In genomic region chr4:107721436-107722090, GRCh38 we compare ENCODE assay signal across 1 cellular context.
TF ChIP-seq lines count a peak whose summit lies in the region.

No MANE protein-coding gene starts in this region.

TF ChIP-seq in HCT116, 20 proteins besides CTCF, POLR2A, EP300 and RAD21 (continued from another document):
- TF ChIP-seq ATF3 (IDR thresholded peaks at IDR 0.05) (no peak), FOSL1 (IDR thresholded peaks at IDR 0.05; ENCODE audit: low read depth) (no peak), YY1 (IDR thresholded peaks at IDR 0.05; ENCODE audit: extremely low read depth, insufficient replicate concordance, low read depth, low read length) (no peak)
